ENCODE assay signal across 10 cellular contexts in the genomic region with DNA sequence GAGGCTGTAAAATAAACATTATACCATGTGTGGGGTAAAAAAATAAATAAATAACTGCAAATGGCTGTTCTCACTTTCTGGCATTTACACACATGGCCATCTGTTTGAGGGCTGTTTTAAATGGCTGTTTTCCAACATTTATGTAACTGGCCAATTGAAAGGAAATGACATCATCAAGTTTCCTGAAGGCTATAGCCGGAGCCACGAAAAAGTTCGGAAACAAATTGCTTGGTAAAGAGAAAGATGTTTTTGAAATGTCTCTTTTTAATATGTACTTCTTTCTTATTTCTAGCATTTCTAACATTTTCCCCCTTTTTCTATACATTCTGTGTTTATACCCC.
DNase-seq lines count a peak whose midpoint lies in the region; ATAC-seq and TF ChIP-seq lines count a peak whose summit lies in the region.
"Had no signal": no experiment of that assay in that cellular context is flagged by ENCODE, and none has a peak within 500 bp of the region (broad histone marks: within the 10 kb centered on the region; RNA-seq: fewer than 3 reads in every experiment).

No MANE protein-coding gene starts in this region.

- intact Hi-C loops in adrenal gland (cut with DNase I) (no loop called here), right cardiac atrium (cut with DNase I) (loop anchor here in 1 of 4 donors (10.0 kb wide), 1 partner anchor 95 kb away; a partner anchor contains a TSS)

- peaks cover 65% of the 10 kb centered on the region for H3F3A ChIP-seq in GM23248 (ENCODE audit: insufficient read depth)
- H3F3A ChIP-seq in smooth muscle cell (ENCODE audit: low read depth) = no peaks in the 10 kb centered on the region

- DNase-seq in GM23248 (peak; percentile 91), adrenal gland (no peak), right cardiac atrium (no peak), smooth muscle cell (lab: John Stamatoyannopoulos, UW; ENCODE audit: unreplicated experiment) (no peak), OCI-M2 (lab: John Stamatoyannopoulos, UW; ENCODE audit: unreplicated experiment) (no peak), SKM-1 (lab: John Stamatoyannopoulos, UW; ENCODE audit: unreplicated experiment) (no peak)
- DNase-seq in CD8-positive, alpha-beta memory T cell = no peak
- DNase-seq: activated CD4-positive, alpha-beta T cell treated with anti-CD3 and anti-CD28 coated beads, Interleukin-2, amount 10 ng/mL, durations not matched to agents 7 days and 5 days had no signal

- WGBS in GM23248 (ENCODE audit: low coverage in 1 of 2, low lambda C conversion rate in 2 of 2, missing lambda C conversion rate in 2 of 2), 2 experiments = 0 to 2% methylated on average over 3 of the region's 3 CpGs
- 29 to 48% (median 42%) methylated on average over 3 of the region's 3 CpGs for whole genome bisulfite sequencing in adrenal gland, 4 donors
- 27% methylated on average over 3 of the region's 3 CpGs for WGBS in right cardiac atrium
- 13% methylated on average over 3 of the region's 3 CpGs for WGBS in smooth muscle cell (ENCODE audit: low lambda C conversion rate)

- no peak overlapping the region for H3K27ac Mint-ChIP-seq in CD8-positive, alpha-beta memory T cell
- H3K27ac Mint-ChIP-seq: activated CD4-positive, alpha-beta T cell treated with anti-CD3 and anti-CD28 coated beads, Interleukin-2, amount 10 ng/mL, durations not matched to agents 7 days and 5 days had no signal

- H3K9me3 ChIP-seq in GM23248 (ENCODE audit: low read depth) = no peaks in the 10 kb centered on the region
- H3K9me3 ChIP-seq in adrenal gland (replicated peaks in 1 of 3) = no peaks in the 10 kb centered on the region
- H3K9me3 ChIP-seq in right cardiac atrium (ENCODE audit: control insufficient read depth, low read length) = peaks cover 7% of the 10 kb centered on the region
- H3K9me3 ChIP-seq in smooth muscle cell (replicated peaks; ENCODE audit: low read depth) = no peaks in the 10 kb centered on the region
- H3K9me3 ChIP-seq in CD8-positive, alpha-beta memory T cell (ENCODE audit: low read length) = no peaks in the 10 kb centered on the region

- TF ChIP-seq CTCF in adrenal gland (IDR thresholded peaks at IDR 0.05) (no peak), smooth muscle cell (IDR thresholded peaks at IDR 0.05; ENCODE audit: borderline replicate concordance, insufficient read depth, poor library complexity, severe bottlenecking) (no peak)

- H3K79me2 ChIP-seq in GM23248 (ENCODE audit: insufficient read depth) (0 out of 2 replicates have a peak, but pooled peaks cover 6% of the 10 kb centered on the region), smooth muscle cell (ENCODE audit: low read depth) (no peaks in the 10 kb centered on the region)

- H3K4me3 Mint-ChIP-seq in CD8-positive, alpha-beta memory T cell = no peak overlapping the region
- H3K4me3 Mint-ChIP-seq: activated CD4-positive, alpha-beta T cell treated with anti-CD3 and anti-CD28 coated beads, Interleukin-2, amount 10 ng/mL, durations not matched to agents 7 days and 5 days; central memory CD8-positive, alpha-beta T cell had no signal

- H3K4me2 ChIP-seq in GM23248 (ENCODE audit: unreplicated experiment) = peak overlapping the region; percentile 72
- H3K4me2 ChIP-seq in smooth muscle cell = peak overlapping the region; percentile 66

- peak overlapping the region; percentile 67 for H2AFZ ChIP-seq in GM23248
- peak overlapping the region; percentile 94 for H2AFZ ChIP-seq in smooth muscle cell (ENCODE audit: low read depth)

- H3K4me3 ChIP-seq in GM23248 = peak overlapping the region; percentile 32
- no peak overlapping the region for H3K4me3 ChIP-seq in adrenal gland
- peak overlapping the region; percentile 35 for H3K4me3 ChIP-seq in right cardiac atrium (ENCODE audit: low read length)
- peak overlapping the region; percentile 6 for H3K4me3 ChIP-seq in smooth muscle cell
- no peak overlapping the region for H3K4me3 ChIP-seq in CD8-positive, alpha-beta memory T cell (ENCODE audit: low read length)

- H3K4me1 ChIP-seq in GM23248 (ENCODE audit: insufficient read depth) = peaks cover 87% of the 10 kb centered on the region
- peaks cover 4 to 30% of the 10 kb centered on the region in 2 donors for H3K4me1 ChIP-seq in adrenal gland (replicated peaks in 1 of 2)
- H3K4me1 ChIP-seq in right cardiac atrium (ENCODE audit: control insufficient read depth, insufficient read depth, low read length) = no peaks in the 10 kb centered on the region
- peaks cover 8% of the 10 kb centered on the region for H3K4me1 ChIP-seq in smooth muscle cell (ENCODE audit: low read depth)
- H3K4me1 ChIP-seq in CD8-positive, alpha-beta memory T cell (ENCODE audit: insufficient read depth, low read length) = no peaks in the 10 kb centered on the region

- peaks cover 5 to 24% of the 10 kb centered on the region in 2 donors for H3K27me3 Mint-ChIP-seq in CD8-positive, alpha-beta memory T cell

- CTCF ChIA-PET in CD8-positive, alpha-beta memory T cell (lab: Charles Lee) = no interaction called here

- in situ Hi-C loops in GM23248 (cut with MboI) = no loop called here

- TF ChIP-seq POLR2A in adrenal gland (IDR thresholded peaks at IDR 0.05) = no peak

- peaks cover 0 to 2% (median 0%) of the 10 kb centered on the region in 5 donors for H3K9me3 Mint-ChIP-seq in CD8-positive, alpha-beta memory T cell
- H3K9me3 Mint-ChIP-seq: activated CD4-positive, alpha-beta T cell treated with anti-CD3 and anti-CD28 coated beads, Interleukin-2, amount 10 ng/mL, durations not matched to agents 7 days and 5 days; central memory CD8-positive, alpha-beta T cell had no signal

- H3K27ac ChIP-seq in GM23248 (peak overlapping the region; percentile 70), adrenal gland (peak overlapping the region in 4 of 5 donors; percentile 11 to 62 (median 36)), right cardiac atrium (ENCODE audit: low read length) (no peak overlapping the region), smooth muscle cell (ENCODE audit: low read depth) (peak overlapping the region; percentile 92)
- no peak overlapping the region for H3K27ac ChIP-seq in CD8-positive, alpha-beta memory T cell (ENCODE audit: low read depth, low read length)

- H4K20me1 ChIP-seq in GM23248 (ENCODE audit: insufficient read depth) (no peaks in the 10 kb centered on the region), smooth muscle cell (ENCODE audit: low read depth) (no peaks in the 10 kb centered on the region)

- H3K4me1 Mint-ChIP-seq in CD8-positive, alpha-beta memory T cell = no peaks in the 10 kb centered on the region
- H3K4me1 Mint-ChIP-seq: activated CD4-positive, alpha-beta T cell treated with anti-CD3 and anti-CD28 coated beads, Interleukin-2, amount 10 ng/mL, durations not matched to agents 7 days and 5 days; central memory CD8-positive, alpha-beta T cell had no signal

- H3K27me3 ChIP-seq in GM23248 (replicated peaks; ENCODE audit: insufficient read depth) (no peaks in the 10 kb centered on the region), adrenal gland (no peaks in the 10 kb centered on the region), right cardiac atrium (ENCODE audit: control insufficient read depth, insufficient read depth) (no peaks in the 10 kb centered on the region), smooth muscle cell (ENCODE audit: low read depth) (no peaks in the 10 kb centered on the region)
- no peaks in the 10 kb centered on the region for H3K27me3 ChIP-seq in CD8-positive, alpha-beta memory T cell (ENCODE audit: insufficient read depth, low read length, poor library complexity, severe bottlenecking)

- H3K36me3 Mint-ChIP-seq in CD8-positive, alpha-beta memory T cell = no peaks in the 10 kb centered on the region

- POLR2A ChIA-PET in CD8-positive, alpha-beta memory T cell (lab: Charles Lee) = no interaction called here

- H3K9me2 ChIP-seq in GM23248 (ENCODE audit: insufficient read depth) = no peaks in the 10 kb centered on the region

- H3K36me3 ChIP-seq in GM23248 (ENCODE audit: low read depth) (no peaks in the 10 kb centered on the region), adrenal gland (replicated peaks in 1 of 2) (no peaks in the 10 kb centered on the region), smooth muscle cell (ENCODE audit: low read depth) (no peaks in the 10 kb centered on the region)
- no peaks in the 10 kb centered on the region for H3K36me3 ChIP-seq in CD8-positive, alpha-beta memory T cell (ENCODE audit: insufficient read depth, low read length)

- ATAC-seq in right cardiac atrium (peak; percentile 76 to 80), HG02678 (IDR thresholded peaks at IDR 0.05; ENCODE audit: unreplicated experiment) (no peak)

- H3K9ac ChIP-seq in GM23248 = peak overlapping the region; percentile 34; the same call in 1 of the 2 replicates
- H3K9ac ChIP-seq in smooth muscle cell (ENCODE audit: low read depth) = peak overlapping the region; percentile 36

Comparison
In these comparisons a context has a peak if more than half of its experiments do, and no peak if none do; other contexts are left out.
1. H3K27ac ChIP-seq: peak in GM23248 (single experiment), adrenal gland (4 of 5) and smooth muscle cell (single experiment); none in right cardiac atrium (single experiment) and CD8-positive, alpha-beta memory T cell (single experiment).
2. H3K4me3 ChIP-seq: peak in GM23248 (single experiment), right cardiac atrium (single experiment) and smooth muscle cell (single experiment); none in adrenal gland (0 of 4) and CD8-positive, alpha-beta memory T cell (single experiment).